ENCODE assay signal across 27 cellular contexts in genomic region chr1:65006806-65007205, GRCh38.
"Had no signal": no experiment of that assay in that cellular context is flagged by ENCODE, and none has a peak within 500 bp of the region (broad histone marks: within the 10 kb centered on the region; RNA-seq: fewer than 3 reads in every experiment).

No MANE protein-coding gene starts in this region.

- H3K4me3 ChIP-seq: hepatocyte, left lung, lung, ovary, right atrium auricular region, skin epidermis, stomach, testis, thyroid gland, transverse colon, upper lobe of right lung, uterus had no signal

- H2AFZ ChIP-seq: hepatocyte had no signal

- H3K4me2 ChIP-seq: hepatocyte had no signal

- H3K36me3 ChIP-seq: left lung, ovary, right atrium auricular region, stomach, thyroid gland, transverse colon, uterus had no signal

- ATAC-seq: left colon; left lung; natural killer cell; sciatic nerve; stimulated activated naive B cell treated with anti-CD40 and anti-IgM and Interleukin-4, amounts not matched to agents 10 μg/mL and 1 μg/mL and 100 μg/mL, for 72 hours; stimulated activated naive CD8-positive, alpha-beta T cell treated with anti-CD3 and anti-CD28 coated beads, Interleukin-15, Interleukin-2, amounts not matched to agents 100 U/mL and 50 U/mL, for 24 hours; upper lobe of right lung had no signal

- H3K27ac Mint-ChIP-seq: mesothelial cell of epicardium; naive B cell; progenitor cell of endocrine pancreas; stimulated activated naive B cell treated with anti-CD40 and anti-IgM and Interleukin-4, amounts not matched to agents 10 μg/mL and 1 μg/mL and 100 μg/mL, for 72 hours had no signal

- FAIRE-seq: islet of Langerhans, kidney had no signal

- H3K79me2 ChIP-seq: hepatocyte had no signal

- H3K27me3 Mint-ChIP-seq: naive B cell; stimulated activated naive B cell treated with anti-CD40 and anti-IgM and Interleukin-4, amounts not matched to agents 10 μg/mL and 1 μg/mL and 100 μg/mL, for 72 hours had no signal

- DNase-seq: kidney; left colon; left lung; mesendoderm; naive B cell; natural killer cell; ovary; stimulated activated CD4-positive, alpha-beta T cell treated with anti-CD3 and anti-CD28 coated beads, Interleukin-12 subunit alpha, Interleukin-12 subunit beta, amount 100 ng/mL, for 4 hours; stimulated activated CD4-positive, alpha-beta T cell treated with anti-CD3 and anti-CD28 coated beads, Interleukin-15, amount 100 ng/mL, for 24 hours; stimulated activated CD4-positive, alpha-beta T cell treated with anti-CD3 and anti-CD28 coated beads, Interleukin-2, amount 100 ng/mL, for 24 hours; stimulated activated CD4-positive, alpha-beta T cell treated with anti-CD3 and anti-CD28 coated beads, Interleukin-4, amount 100 ng/mL, for 1 hour; stimulated activated naive B cell treated with anti-CD40 and anti-IgM and Interleukin-4, amounts not matched to agents 10 μg/mL and 1 μg/mL and 100 μg/mL, for 72 hours; stimulated activated naive CD8-positive, alpha-beta T cell treated with anti-CD3 and anti-CD28 coated beads, Interleukin-15, Interleukin-2, amounts not matched to agents 100 U/mL and 50 U/mL, for 24 hours; stomach; testis; thyroid gland; transverse colon; upper lobe of right lung; uterus had no signal

- H3K9me3 Mint-ChIP-seq: natural killer cell; stimulated activated naive B cell treated with anti-CD40 and anti-IgM and Interleukin-4, amounts not matched to agents 10 μg/mL and 1 μg/mL and 100 μg/mL, for 72 hours had no signal

- H3K36me3 Mint-ChIP-seq: naive B cell; natural killer cell; stimulated activated naive B cell treated with anti-CD40 and anti-IgM and Interleukin-4, amounts not matched to agents 10 μg/mL and 1 μg/mL and 100 μg/mL, for 72 hours had no signal

- H3K9me3 ChIP-seq: left lung, ovary, right atrium auricular region, stomach, testis, thyroid gland, transverse colon, upper lobe of right lung, uterus had no signal

- H3K4me3 Mint-ChIP-seq: mesothelial cell of epicardium; natural killer cell; stimulated activated naive B cell treated with anti-CD40 and anti-IgM and Interleukin-4, amounts not matched to agents 10 μg/mL and 1 μg/mL and 100 μg/mL, for 72 hours had no signal

- H3K27ac ChIP-seq: hepatocyte, left lung, ovary, right atrium auricular region, skin epidermis, stomach, testis, thyroid gland, transverse colon, upper lobe of right lung, uterus had no signal

- H3K27me3 ChIP-seq: left lung, ovary, right atrium auricular region, stomach, testis, thyroid gland, transverse colon, upper lobe of right lung, uterus had no signal
